ENCODE assay signal across 8 cellular contexts in genomic region chrX:53422915-53423268, GRCh38. TPM values are rescaled to one million over a fixed set of nuclear protein-coding genes. Genes with fewer than 3 reads are reported as not detected.
DNase-seq lines count a peak whose midpoint lies in the region; ATAC-seq, FAIRE-seq and TF ChIP-seq lines count a peak whose summit lies in the region.

No MANE protein-coding gene starts in this region.

- DNase-seq in CD14-positive monocyte (ENCODE audit: low spot score): no peak
- DNase-seq in NCI-H510A (lab: John Stamatoyannopoulos, UW): peak; percentile 36
- no peak for DNase-seq in nephron progenitor cell
- DNase-seq in GM12892 (ENCODE audit: insufficient read length): no peak

- H3K4me3 Mint-ChIP-seq in CD14-positive monocyte: peak overlapping the region; percentile 85 to 95
- peak overlapping the region; percentile 98 for H3K4me3 Mint-ChIP-seq in nephron progenitor cell

- ATAC-seq in HG03175 (IDR thresholded peaks at IDR 0.05; ENCODE audit: unreplicated experiment) (no peak), HG02623 (IDR thresholded peaks at IDR 0.05; ENCODE audit: unreplicated experiment) (no peak)
- no peak for ATAC-seq in activated CD4-positive, CD25-positive, alpha-beta regulatory T cell treated with anti-CD3 and anti-CD28 coated beads, Interleukin-2, amount 50 U/mL, for 24 hours

- no peak for TF ChIP-seq POLR2A in GM12892 (IDR thresholded peaks at IDR 0.05; ENCODE audit: low read depth, low read length)

- H3K27ac Mint-ChIP-seq in CD14-positive monocyte: peak overlapping the region; percentile 89 to 98 (median 96)
- peak overlapping the region; percentile 100 for H3K27ac Mint-ChIP-seq in nephron progenitor cell

- peaks cover 0 to 11% (median 0%) of the 10 kb centered on the region in 3 donors for H3K27me3 Mint-ChIP-seq in CD14-positive monocyte (ENCODE audit: low read depth in 3 of 3)
- H3K27me3 Mint-ChIP-seq in nephron progenitor cell (ENCODE audit: low read depth, poor library complexity): no peaks in the 10 kb centered on the region

- intact Hi-C loops in CD14-positive monocyte (cut with micrococcal nuclease): no loop called here

- no peaks in the 10 kb centered on the region for H3K9me3 ChIP-seq in ectodermal cell (ENCODE audit: control insufficient read depth, low read length)

- H3K27ac ChIP-seq in ectodermal cell (ENCODE audit: insufficient read depth, low read depth, low read length, poor library complexity, severe bottlenecking): peak overlapping the region; percentile 28

- H3K36me3 Mint-ChIP-seq in CD14-positive monocyte (peaks cover 3 to 8% of the 10 kb centered on the region in 2 donors), nephron progenitor cell (ENCODE audit: low read depth) (peaks cover 5% of the 10 kb centered on the region)

- FAIRE-seq in GM12892 (lab: Jason Lieb, UNC): no peak

- peaks cover 0 to 3% (median 0%) of the 10 kb centered on the region in 7 donors for H3K9me3 Mint-ChIP-seq in CD14-positive monocyte
- H3K9me3 Mint-ChIP-seq in nephron progenitor cell: peaks cover 62% of the 10 kb centered on the region

- peak overlapping the region; percentile 78 for H3K4me3 ChIP-seq in ectodermal cell (ENCODE audit: insufficient read depth, low read depth, low read length)

- H3K4me1 ChIP-seq in ectodermal cell (ENCODE audit: control insufficient read depth, insufficient read depth, low read length): peaks cover 4% of the 10 kb centered on the region

- WGBS in ectodermal cell, 2 experiments: 0% methylated on average over 14 of the region's 14 CpGs

- TF ChIP-seq CTCF in CD14-positive monocyte (IDR thresholded peaks at IDR 0.05) (no peak), nephron progenitor cell (IDR thresholded peaks at IDR 0.05) (no peak)

- H3K27me3 ChIP-seq in ectodermal cell (ENCODE audit: control insufficient read depth, insufficient read depth, low read length, poor library complexity, severe bottlenecking): no peaks in the 10 kb centered on the region

- H3K4me1 Mint-ChIP-seq in CD14-positive monocyte: peaks cover 23% of the 10 kb centered on the region
- peaks cover 29% of the 10 kb centered on the region for H3K4me1 Mint-ChIP-seq in nephron progenitor cell

- H3K36me3 ChIP-seq in ectodermal cell (ENCODE audit: control insufficient read depth, insufficient read depth, low read length): no peaks in the 10 kb centered on the region

RNA-seq across cellular contexts. Expression of gene RIBC1, which starts 0.2 kb away (rescaled TPM):
- under 1 TPM in 1 of 2 donors, not detected in 1; 0.31 TPM for polyA plus RNA-seq in CD14-positive monocyte
- polyA plus RNA-seq in ectodermal cell (2013, experiment 1 of 4): 2.1 TPM
- polyA plus RNA-seq in ectodermal cell (2013, experiment 2 of 4): 1.3 TPM
- polyA plus RNA-seq in ectodermal cell (2013, experiment 3 of 4): 1.6 TPM
- 2.3 TPM for polyA plus RNA-seq in ectodermal cell (2013, experiment 4 of 4)
- polyA plus RNA-seq in GM12892 (2012; ENCODE audit: missing spikeins): 0.70 TPM

RNA-seq across cellular contexts. Expression of gene SMC1A, which starts 0.4 kb away (rescaled TPM):
- polyA plus RNA-seq in CD14-positive monocyte: 10 to 100 TPM; 25.6 to 53.2 TPM
- polyA plus RNA-seq in ectodermal cell (2013, experiment 1 of 4): 113 TPM
- polyA plus RNA-seq in ectodermal cell (2013, experiment 2 of 4): 127 TPM
- polyA plus RNA-seq in ectodermal cell (2013, experiment 3 of 4): 85.8 TPM
- 98.0 TPM for polyA plus RNA-seq in ectodermal cell (2013, experiment 4 of 4)
- polyA plus RNA-seq in GM12892 (2012; ENCODE audit: missing spikeins): 60.2 TPM

RNA-seq across cellular contexts. Expression of gene HSD17B10, which starts 11.3 kb away (rescaled TPM):
- 100 to 1,000 TPM; 136 to 163 TPM for polyA plus RNA-seq in CD14-positive monocyte
- 106 TPM for polyA plus RNA-seq in ectodermal cell (2013, experiment 1 of 4)
- polyA plus RNA-seq in ectodermal cell (2013, experiment 2 of 4): 95.0 TPM
- 89.7 TPM for polyA plus RNA-seq in ectodermal cell (2013, experiment 3 of 4)
- polyA plus RNA-seq in ectodermal cell (2013, experiment 4 of 4): 95.2 TPM
- 97.8 TPM for polyA plus RNA-seq in GM12892 (2012; ENCODE audit: missing spikeins)
